Comparison of ENCODE assay signal across 24 cellular contexts in genomic region chr3:196134691-196135090, GRCh38. TPM values are rescaled to one million over a fixed set of nuclear protein-coding genes. Genes with fewer than 3 reads are reported as not detected.
DNase-seq lines count a peak whose midpoint lies in the region; ATAC-seq, FAIRE-seq and TF ChIP-seq lines count a peak whose summit lies in the region.
"Had no signal": no experiment of that assay in that cellular context is flagged by ENCODE, and none has a peak within 500 bp of the region (broad histone marks: within the 10 kb centered on the region; RNA-seq: fewer than 3 reads in every experiment).

No MANE protein-coding gene starts in this region.

- DNase-seq in RWPE1 (ENCODE audit: low spot score) (no peak), breast epithelium (ENCODE audit: low spot score in 2 of 2) (no peak), osteoblast (ENCODE audit: insufficient read length, low spot score, missing footprints) (peak; percentile 55), upper lobe of right lung (no peak), type B pancreatic cell (ENCODE audit: extremely low spot score, unreplicated experiment) (no peak), urothelium cell line (ENCODE audit: low spot score) (no peak)
- no peak for DNase-seq in activated CD4-positive, alpha-beta T cell treated with anti-CD3 and anti-CD28 coated beads for 48 hours
- DNase-seq: C1 segment of cervical spinal cord; CD4-positive, alpha-beta memory T cell; COR-L47; DMS53; GM23248; HCEC 1CT; NCI-H1092; NCI-H1417 treated with DMSO at 0.1 percent for 48 hours; NCI-H1694 treated with DMSO at 0.1 percent for 48 hours; NCI-H2081; NCI-H2227 treated with DMSO at 0.1 percent for 48 hours; NCI-H510A; NCI-H69; SIG-M5; SK-N-SH had no signal

- FAIRE-seq in urothelium cell line (lab: Jason Lieb, UNC): no peak
- FAIRE-seq: GM18507 had no signal

- POLR2A ChIA-PET in RWPE1 (lab: Yijun Ruan, JAX; ENCODE audit: low non-redundant PET): no interaction called here

- no peaks in the 10 kb centered on the region for H3K79me2 ChIP-seq in osteoblast (ENCODE audit: insufficient read depth, low read length)

- peaks cover 0 to 10% of the 10 kb centered on the region in 2 donors for H3K4me1 ChIP-seq in breast epithelium
- peaks cover 9% of the 10 kb centered on the region for H3K4me1 ChIP-seq in osteoblast (ENCODE audit: insufficient read depth, low read length)
- H3K4me1 ChIP-seq in upper lobe of right lung: no peaks in the 10 kb centered on the region

- no peaks in the 10 kb centered on the region for H3K27me3 Mint-ChIP-seq in type B pancreatic cell
- H3K27me3 Mint-ChIP-seq: CD4-positive, alpha-beta memory T cell; IgD-negative memory B cell had no signal

- H2AFZ ChIP-seq in osteoblast (ENCODE audit: low read length): no peak overlapping the region
- H2AFZ ChIP-seq: GM23248 had no signal

- intact Hi-C loops in breast epithelium (cut with DNase I; ENCODE audit: low total_unique reads) (no loop called here), upper lobe of right lung (cut with DNase I) (no loop called here)

- no peak for ATAC-seq in upper lobe of right lung

- H3K36me3 Mint-ChIP-seq in type B pancreatic cell: no peaks in the 10 kb centered on the region
- H3K36me3 Mint-ChIP-seq: CD4-positive, alpha-beta memory T cell had no signal

- no peaks in the 10 kb centered on the region for H3K27me3 ChIP-seq in breast epithelium
- H3K27me3 ChIP-seq in osteoblast (ENCODE audit: insufficient read depth, low read length): no peaks in the 10 kb centered on the region
- H3K27me3 ChIP-seq in upper lobe of right lung: no peaks in the 10 kb centered on the region

- no peaks in the 10 kb centered on the region for H3K9me3 Mint-ChIP-seq in type B pancreatic cell
- H3K9me3 Mint-ChIP-seq: CD4-positive, alpha-beta memory T cell; IgD-negative memory B cell had no signal

- H3K4me3 Mint-ChIP-seq in type B pancreatic cell: no peak overlapping the region
- H3K4me3 Mint-ChIP-seq: CD4-positive, alpha-beta memory T cell; IgD-negative memory B cell had no signal

- no peak for TF ChIP-seq POLR2A in breast epithelium (IDR thresholded peaks at IDR 0.05)

- H3K27ac ChIP-seq in RWPE1: peak overlapping the region; percentile 97
- peak overlapping the region; percentile 90 to 91 for H3K27ac ChIP-seq in breast epithelium
- no peak overlapping the region for H3K27ac ChIP-seq in osteoblast (ENCODE audit: low read depth, low read length)
- H3K27ac ChIP-seq in upper lobe of right lung: peak overlapping the region; percentile 74
- H3K27ac ChIP-seq: GM23248 had no signal

- H4K20me1 ChIP-seq in osteoblast (ENCODE audit: insufficient read depth, low read length): no peaks in the 10 kb centered on the region

- H3K4me2 ChIP-seq in osteoblast (ENCODE audit: insufficient read depth, low read length): no peak overlapping the region
- H3K4me2 ChIP-seq: SK-N-SH had no signal

- H3K36me3 ChIP-seq in breast epithelium: no peaks in the 10 kb centered on the region
- no peaks in the 10 kb centered on the region for H3K36me3 ChIP-seq in osteoblast (ENCODE audit: insufficient read depth, low read length)
- no peaks in the 10 kb centered on the region for H3K36me3 ChIP-seq in upper lobe of right lung

- no peak overlapping the region for H3K27ac Mint-ChIP-seq in type B pancreatic cell
- H3K27ac Mint-ChIP-seq: CD4-positive, alpha-beta memory T cell; IgD-negative memory B cell had no signal

- no peak overlapping the region for H3K4me3 ChIP-seq in breast epithelium
- H3K4me3 ChIP-seq in osteoblast (ENCODE audit: insufficient read depth, low read length): no peak overlapping the region
- H3K4me3 ChIP-seq in upper lobe of right lung: no peak overlapping the region
- H3K4me3 ChIP-seq: GM23248 had no signal

- H3K4me1 Mint-ChIP-seq in type B pancreatic cell (ENCODE audit: unreplicated experiment): peaks cover 5% of the 10 kb centered on the region

- TF ChIP-seq CTCF in RWPE1 (conservative IDR thresholded peaks at IDR 0.05; ENCODE audit: low read depth): no peak
- TF ChIP-seq CTCF in breast epithelium (IDR thresholded peaks at IDR 0.05): no peak
- TF ChIP-seq CTCF in osteoblast (IDR thresholded peaks at IDR 0.05; ENCODE audit: extremely low read depth, low read depth, low read length): no peak
- TF ChIP-seq CTCF in upper lobe of right lung (IDR thresholded peaks at IDR 0.05): no peak
- TF ChIP-seq CTCF in type B pancreatic cell (conservative IDR thresholded peaks at IDR 0.05): no peak

- CTCF ChIA-PET in RWPE1 (lab: Yijun Ruan, JAX): no interaction called here

- H3K9me3 ChIP-seq in breast epithelium (no peaks in the 10 kb centered on the region), osteoblast (ENCODE audit: low read depth, low read length) (no peaks in the 10 kb centered on the region), upper lobe of right lung (no peaks in the 10 kb centered on the region)
- H3K9me3 ChIP-seq: SK-N-SH had no signal

RNA-seq across cellular contexts. Expression of gene TFRC, which starts 52.8 kb away (rescaled TPM):
- total RNA-seq in breast epithelium (100 to 1,000 TPM in 1 of 3 donors, 10 to 100 TPM in 2; 57.6 to 116 (median 80.3) TPM), osteoblast (118 and 139 TPM in 2 replicates), upper lobe of right lung (248 TPM), type B pancreatic cell (ENCODE audit: low replicate concordance) (140 and 247 TPM in 2 replicates)
